In the genomic region with DNA sequence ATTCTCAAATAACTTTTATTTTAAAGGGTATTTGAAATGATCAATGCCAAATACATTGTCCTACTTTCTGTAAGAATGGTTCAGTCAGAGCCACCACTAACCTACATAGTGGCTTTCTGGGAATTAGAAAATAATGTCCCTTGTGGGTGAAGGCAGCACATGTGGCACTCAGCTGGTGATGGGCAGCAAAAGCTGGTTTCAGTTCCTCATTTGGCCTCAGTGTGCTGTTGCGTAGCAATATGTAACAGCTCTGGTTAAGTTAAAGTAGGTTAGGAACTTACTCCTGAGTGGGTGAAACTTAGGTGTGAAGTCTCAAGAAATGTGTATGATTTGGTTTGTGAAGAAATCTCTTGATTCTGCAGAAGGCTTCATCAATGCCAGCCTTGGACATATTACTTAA, we compare ENCODE assay signal across 14 cellular contexts.
A peak's percentile ranks its signal among the peaks of the same experiment; 100 is the strongest.
DNase-seq lines count a peak whose midpoint lies in the region; ATAC-seq lines count a peak whose summit lies in the region.
"Had no signal": no experiment of that assay in that cellular context is flagged by ENCODE, and none has a peak within 500 bp of the region (broad histone marks: within the 10 kb centered on the region; RNA-seq: fewer than 3 reads in every experiment).

No MANE protein-coding gene starts in this region.

- H2BK120ac ChIP-seq in mesendoderm (ENCODE audit: low read depth, low read length): no peak overlapping the region

- H3K56ac ChIP-seq in mesendoderm (ENCODE audit: low read length): no peak overlapping the region

- H3K4me2 ChIP-seq in mesendoderm (ENCODE audit: low read length): no peak overlapping the region

- H4K5ac ChIP-seq in mesendoderm (ENCODE audit: low read length): no peak overlapping the region

- ATAC-seq in GM18517 (IDR thresholded peaks at IDR 0.05; ENCODE audit: unreplicated experiment): peak; percentile 100
- peak; percentile 98 for ATAC-seq in GM21529 (IDR thresholded peaks at IDR 0.05; ENCODE audit: unreplicated experiment)
- ATAC-seq in HG03280 (IDR thresholded peaks at IDR 0.05; ENCODE audit: unreplicated experiment): peak; percentile 85
- ATAC-seq: Panc1, psoas muscle had no signal

- DNase-seq in SKM-1 (lab: John Stamatoyannopoulos, UW; ENCODE audit: unreplicated experiment): peak; percentile 26
- no peak for DNase-seq in central memory CD4-positive, alpha-beta T cell
- DNase-seq in putamen (ENCODE audit: low spot score): no peak
- no peak for DNase-seq in NK-92 treated with Interleukin-12 subunit alpha and Interleukin-12 subunit beta, amount 100 ng/mL, for 24 hours (lab: John Stamatoyannopoulos, UW)
- no peak for DNase-seq in mesendoderm
- DNase-seq: activated CD4-positive, alpha-beta T cell treated with anti-CD3 and anti-CD28 coated beads for 48 hours; amniotic stem cell; CD4-positive, alpha-beta T cell; esophagus squamous epithelium; psoas muscle had no signal

- H3K18ac ChIP-seq in mesendoderm (ENCODE audit: low read length): no peak overlapping the region

- H3K27ac ChIP-seq in mesendoderm (ENCODE audit: low read depth, low read length): no peak overlapping the region
- H3K27ac ChIP-seq: esophagus squamous epithelium, psoas muscle had no signal

- no peaks in the 10 kb centered on the region for H3K36me3 ChIP-seq in mesendoderm (ENCODE audit: control insufficient read depth, insufficient read depth, low read length)
- H3K36me3 ChIP-seq: esophagus squamous epithelium had no signal

- H2BK15ac ChIP-seq in mesendoderm (replicated peaks; ENCODE audit: low read depth): no peak overlapping the region

- no peak overlapping the region for H3K9ac ChIP-seq in mesendoderm (ENCODE audit: low read length)

- no peak overlapping the region for H2AK5ac ChIP-seq in mesendoderm (ENCODE audit: low read length)

- H3K23ac ChIP-seq in mesendoderm (ENCODE audit: low read length): no peak overlapping the region

- WGBS in mesendoderm (ENCODE audit: extremely low coverage, insufficient coverage, low lambda C conversion rate): no CpG with 5 or more reads among the region's 1 CpG

- H3K79me2 ChIP-seq in mesendoderm (ENCODE audit: control insufficient read depth, insufficient read depth, low read length): no peaks in the 10 kb centered on the region

- H4K8ac ChIP-seq in mesendoderm (ENCODE audit: low read depth, low read length): no peak overlapping the region

- H3K79me1 ChIP-seq in mesendoderm (ENCODE audit: low read length): no peaks in the 10 kb centered on the region

- no peaks in the 10 kb centered on the region for H3K27me3 ChIP-seq in mesendoderm (ENCODE audit: insufficient read depth, low read length, poor library complexity)
- H3K27me3 ChIP-seq: esophagus squamous epithelium had no signal

- H3K4ac ChIP-seq in mesendoderm (ENCODE audit: low read depth, low read length): no peak overlapping the region

- H3K4me3 ChIP-seq in mesendoderm (ENCODE audit: low read length): no peak overlapping the region
- H3K4me3 ChIP-seq: esophagus squamous epithelium, psoas muscle had no signal

- no peak overlapping the region for H2BK5ac ChIP-seq in mesendoderm (ENCODE audit: low read length)

- no peaks in the 10 kb centered on the region for H3K4me1 ChIP-seq in mesendoderm (ENCODE audit: control insufficient read depth, low read depth, low read length)
- H3K4me1 ChIP-seq: esophagus squamous epithelium, psoas muscle had no signal
